In the genomic region with DNA sequence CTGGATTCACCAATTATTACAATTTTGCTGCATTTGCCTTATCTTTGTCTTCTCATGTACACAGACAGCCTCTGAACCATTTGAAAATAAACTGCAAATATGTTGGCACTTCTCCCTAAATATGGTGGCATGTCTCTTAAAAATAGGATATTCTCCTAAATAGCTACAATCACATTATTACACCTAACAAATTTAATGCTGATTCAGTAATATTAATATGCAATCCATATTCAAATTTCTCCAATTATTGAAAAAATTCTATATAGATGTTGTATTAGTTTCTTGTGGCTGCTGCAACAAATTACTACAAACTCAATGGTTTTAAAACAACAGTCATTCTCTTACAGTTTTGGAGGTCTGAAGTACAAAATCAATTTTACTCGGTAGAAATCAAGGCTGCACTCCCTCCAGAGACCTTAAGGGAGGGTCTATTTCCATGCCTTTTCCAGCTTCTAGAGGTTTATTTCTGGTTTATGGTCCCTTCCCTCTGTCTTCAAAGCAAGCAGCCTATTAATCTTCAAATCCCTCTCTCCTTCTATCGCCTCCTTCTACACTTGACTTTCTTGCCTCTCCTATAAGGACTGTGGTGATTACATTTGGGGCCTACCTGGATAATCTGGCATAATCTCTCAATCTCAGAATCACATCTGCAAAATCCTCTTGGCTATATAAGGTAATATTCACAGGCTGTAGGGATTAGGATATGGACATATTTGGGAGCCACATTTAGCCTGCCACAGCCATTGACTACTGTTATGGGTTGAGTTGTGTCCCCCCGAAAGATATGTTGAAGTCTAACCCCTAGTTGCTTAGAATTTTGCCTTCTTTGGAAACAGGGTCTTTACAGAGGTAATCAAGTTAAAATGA, we compare ENCODE assay signal across 13 cellular contexts. TPM values are rescaled to one million over a fixed set of nuclear protein-coding genes. Genes with fewer than 3 reads are reported as not detected.
DNase-seq lines count a peak whose midpoint lies in the region; ATAC-seq and TF ChIP-seq lines count a peak whose summit lies in the region.
"Had no signal": no experiment of that assay in that cellular context is flagged by ENCODE, and none has a peak within 500 bp of the region (broad histone marks: within the 10 kb centered on the region; RNA-seq: fewer than 3 reads in every experiment).

No MANE protein-coding gene starts in this region.

- no peak for DNase-seq in activated naive CD4-positive, alpha-beta T cell treated with anti-CD3 and anti-CD28 coated beads, Interleukin-2, amount 50 U/mL, for 72 hours (ENCODE audit: low spot score in 2 of 2)
- DNase-seq in mammary epithelial cell (no peak), superior temporal gyrus (ENCODE audit: extremely low spot score) (peak; percentile 3), posterior cingulate gyrus (no peak), DMS 273 treated with DMSO at 0.1 percent for 48 hours (lab: John Stamatoyannopoulos, UW) (no peak)
- DNase-seq: NCI-H2107; nucleus accumbens; Right ventricle myocardium superior; stimulated activated CD4-positive, alpha-beta T cell treated with anti-CD3 and anti-CD28 coated beads, Interleukin-4, amount 100 ng/mL, for 4 hours had no signal

- H3K4me2 ChIP-seq in OCI-LY1 (ENCODE audit: low read length) (peak overlapping the region; percentile 87), mammary epithelial cell (ENCODE audit: insufficient read depth, low read depth, low read length) (peak overlapping the region; percentile 28)

- H3K79me2 ChIP-seq in OCI-LY1 (ENCODE audit: insufficient read depth, low read length) (peaks cover 64% of the 10 kb centered on the region), mammary epithelial cell (ENCODE audit: insufficient read depth, low read length) (peaks cover 65% of the 10 kb centered on the region)

- H3K4me1 Mint-ChIP-seq in activated naive CD4-positive, alpha-beta T cell treated with anti-CD3 and anti-CD28 coated beads, Interleukin-2, amount 50 U/mL, for 24 hours: peaks cover 62% of the 10 kb centered on the region

- H3K4me1 ChIP-seq in OCI-LY1 (ENCODE audit: insufficient read depth, low read length, severe bottlenecking): peaks cover 51% of the 10 kb centered on the region
- H3K4me1 ChIP-seq in mammary epithelial cell (ENCODE audit: insufficient read depth, low read length): peaks cover 44% of the 10 kb centered on the region

- H3K27me3 Mint-ChIP-seq in activated naive CD4-positive, alpha-beta T cell treated with anti-CD3 and anti-CD28 coated beads, Interleukin-2, amount 50 U/mL, for 24 hours: no peaks in the 10 kb centered on the region

- 100% methylated on average over 3 of the region's 3 CpGs for WGBS in mammary epithelial cell (ENCODE audit: low coverage, missing lambda C conversion rate)

- ATAC-seq in activated naive CD4-positive, alpha-beta T cell treated with anti-CD3 and anti-CD28 coated beads, Interleukin-2, amount 50 U/mL, for 72 hours: no peak
- no peak for ATAC-seq in GM19023 (IDR thresholded peaks at IDR 0.05; ENCODE audit: unreplicated experiment)

- intact Hi-C loops in mammary epithelial cell (cut with micrococcal nuclease): no loop called here
- intact Hi-C loops in posterior cingulate gyrus (cut with DNase I): no loop called here

- CTCF ChIA-PET in mammary epithelial cell (lab: Charles Lee; ENCODE audit: low non-redundant PET): no interaction called here

- no peaks in the 10 kb centered on the region for H3F3A ChIP-seq in OCI-LY1 (ENCODE audit: insufficient read depth, low read length)

- H3K36me3 ChIP-seq in OCI-LY1 (ENCODE audit: insufficient read depth, low read length) (peaks cover 18% of the 10 kb centered on the region; the same call in 1 of the 2 replicates), mammary epithelial cell (ENCODE audit: insufficient read depth, low read length) (no peaks in the 10 kb centered on the region)

- peak overlapping the region; percentile 100 for H3K9ac ChIP-seq in OCI-LY1 (ENCODE audit: low read length)
- H3K9ac ChIP-seq in mammary epithelial cell (ENCODE audit: insufficient read depth, low read length): no peak overlapping the region

- H3K9me3 ChIP-seq in OCI-LY1 (ENCODE audit: low read length) (no peaks in the 10 kb centered on the region), mammary epithelial cell (replicated peaks; ENCODE audit: insufficient read depth, low read length) (no peaks in the 10 kb centered on the region)
- H3K9me3 ChIP-seq: tibial nerve had no signal

- H3K4me3 ChIP-seq in OCI-LY1 (ENCODE audit: low read depth, low read length, poor library complexity, severe bottlenecking) (peak overlapping the region; percentile 18), mammary epithelial cell (replicated peaks in 1 of 3; ENCODE audit: insufficient read depth in 1 of 3, low read depth in 2 of 3, low read length in 3 of 3) (no peak overlapping the region)
- H3K4me3 ChIP-seq: tibial nerve had no signal

- H3K27ac ChIP-seq in OCI-LY1 (ENCODE audit: low read depth, low read length, poor library complexity, severe bottlenecking): peak overlapping the region; percentile 95
- no peak overlapping the region for H3K27ac ChIP-seq in mammary epithelial cell (ENCODE audit: insufficient read depth, low read depth, low read length)
- H3K27ac ChIP-seq: tibial nerve had no signal

- TF ChIP-seq CTCF in OCI-LY1 (IDR thresholded peaks at IDR 0.05; ENCODE audit: low read length) (no peak), mammary epithelial cell (conservative IDR thresholded peaks at IDR 0.05 in 1 of 2, IDR thresholded peaks at IDR 0.05 in 1 of 2; ENCODE audit: extremely low read depth in 1 of 2, insufficient read depth in 1 of 2, low read depth in 1 of 2, low read length in 2 of 2) (no peak)

- no peaks in the 10 kb centered on the region for H3K9me3 Mint-ChIP-seq in activated naive CD4-positive, alpha-beta T cell treated with anti-CD3 and anti-CD28 coated beads, Interleukin-2, amount 50 U/mL, for 24 hours
- H3K9me3 Mint-ChIP-seq in activated naive CD4-positive, alpha-beta T cell treated with anti-CD3 and anti-CD28 coated beads, Interleukin-2, amount 50 U/mL, for 72 hours: peaks cover 0 to 3% of the 10 kb centered on the region in 2 donors

- no peak overlapping the region for H2AFZ ChIP-seq in OCI-LY1 (ENCODE audit: low read length)
- H2AFZ ChIP-seq in mammary epithelial cell (ENCODE audit: low read depth, low read length): no peak overlapping the region

- dilution Hi-C loops in mammary epithelial cell (cut with HindIII; ENCODE audit: low sequenced_read_pairs): no loop called here

- no peaks in the 10 kb centered on the region for H3K9me2 ChIP-seq in OCI-LY1 (ENCODE audit: low read depth, low read length)

- no peaks in the 10 kb centered on the region for H3K27me3 ChIP-seq in OCI-LY1 (ENCODE audit: insufficient read depth, low read length)
- H3K27me3 ChIP-seq in mammary epithelial cell (ENCODE audit: insufficient read depth, low read length): no peaks in the 10 kb centered on the region
- H3K27me3 ChIP-seq: tibial nerve had no signal

- BruUV-seq in mammary epithelial cell (replicated peaks; lab: Mats Ljungman, UMichigan): no TSS peak

- H3K36me3 Mint-ChIP-seq in activated naive CD4-positive, alpha-beta T cell treated with anti-CD3 and anti-CD28 coated beads, Interleukin-2, amount 50 U/mL, for 24 hours: peaks cover 4% of the 10 kb centered on the region
- peaks cover 11 to 33% of the 10 kb centered on the region in 2 donors for H3K36me3 Mint-ChIP-seq in activated naive CD4-positive, alpha-beta T cell treated with anti-CD3 and anti-CD28 coated beads, Interleukin-2, amount 50 U/mL, for 72 hours

- H4K20me1 ChIP-seq in OCI-LY1 (ENCODE audit: insufficient read depth, low read length) (no peaks in the 10 kb centered on the region), mammary epithelial cell (ENCODE audit: insufficient read depth, low read length) (no peaks in the 10 kb centered on the region)

- peak overlapping the region; percentile 18 for H3K27ac Mint-ChIP-seq in activated naive CD4-positive, alpha-beta T cell treated with anti-CD3 and anti-CD28 coated beads, Interleukin-2, amount 50 U/mL, for 24 hours
- H3K27ac Mint-ChIP-seq in activated naive CD4-positive, alpha-beta T cell treated with anti-CD3 and anti-CD28 coated beads, Interleukin-2, amount 50 U/mL, for 72 hours: peak overlapping the region in 1 of 2 donors; percentile 37

- in situ Hi-C loops in mammary epithelial cell (cut with MboI; ENCODE audit: low sequenced_read_pairs in 2 of 2): loop anchor here in 1 of 2 donors (25.0 kb wide), 1 partner anchor 90 kb away; the partner anchor contains the start of genes MTMR11 and SF3B4

- no peak overlapping the region for H3K4me3 Mint-ChIP-seq in activated naive CD4-positive, alpha-beta T cell treated with anti-CD3 and anti-CD28 coated beads, Interleukin-2, amount 50 U/mL, for 24 hours

RNA-seq across cellular contexts. Expression of gene BOLA1, which starts 52.5 kb away (rescaled TPM):
- total RNA-seq in activated naive CD4-positive, alpha-beta T cell treated with anti-CD3 and anti-CD28 coated beads, Interleukin-2, amount 50 U/mL, for 72 hours: 10 to 100 TPM; 19.4 to 28.7 TPM
- 10 to 100 TPM in 1 of 2 donors, 1 to 10 TPM in 1; 7.7 to 15.8 TPM for total RNA-seq in mammary epithelial cell
- polyA plus RNA-seq in mammary epithelial cell: 13.8 TPM
- not detected for polyA minus RNA-seq in mammary epithelial cell
